ENCODE assay signal across 8 cellular contexts in genomic region chr10:75165684-75166622, GRCh38. TPM values are rescaled to one million over a fixed set of nuclear protein-coding genes. Genes with fewer than 3 reads are reported as not detected.
DNase-seq lines count a peak whose midpoint lies in the region; ATAC-seq and TF ChIP-seq lines count a peak whose summit lies in the region.

No MANE protein-coding gene starts in this region.

- H3K27ac ChIP-seq in VCaP: peak overlapping the region; percentile 25; the same call in 1 of the 2 replicates
- no peak overlapping the region for H3K27ac ChIP-seq in Peyer's patch

- peaks cover 6% of the 10 kb centered on the region for H3K4me1 Mint-ChIP-seq in endothelial cell (ENCODE audit: unreplicated experiment)

- no peaks in the 10 kb centered on the region for H3K9me3 ChIP-seq in Peyer's patch

- peaks cover 0 to 14% (median 3%) of the 10 kb centered on the region in 4 donors for H3K4me1 ChIP-seq in Peyer's patch

- no peak overlapping the region for H3K4me3 ChIP-seq in Peyer's patch

- no peak for TF ChIP-seq POLR2A in Peyer's patch (IDR thresholded peaks at IDR 0.05)

- ATAC-seq in GM19023 (IDR thresholded peaks at IDR 0.05; ENCODE audit: unreplicated experiment) (peak; percentile 82), HG03135 (IDR thresholded peaks at IDR 0.05; ENCODE audit: unreplicated experiment) (peak; percentile 78)

- no peaks in the 10 kb centered on the region for H3K27me3 Mint-ChIP-seq in endothelial cell (ENCODE audit: unreplicated experiment)

- peak; percentile 23 for DNase-seq in A172 (ENCODE audit: low spot score)
- DNase-seq in NCI-H524 treated with DMSO at 0.1 percent for 48 hours (lab: John Stamatoyannopoulos, UW): no peak
- DNase-seq in Peyer's patch: no peak
- no peak for DNase-seq in endothelial cell (ENCODE audit: low spot score)
- DNase-seq in cerebellar cortex (ENCODE audit: low spot score): no peak

- H3K9me3 Mint-ChIP-seq in endothelial cell (ENCODE audit: unreplicated experiment): no peaks in the 10 kb centered on the region

- H3K27me3 ChIP-seq in Peyer's patch: no peaks in the 10 kb centered on the region

- TF ChIP-seq CTCF in VCaP (conservative IDR thresholded peaks at IDR 0.05) (no peak), Peyer's patch (IDR thresholded peaks at IDR 0.05) (no peak), endothelial cell (IDR thresholded peaks at IDR 0.05; ENCODE audit: unreplicated experiment) (no peak)

- peaks cover 2% of the 10 kb centered on the region for H3K36me3 Mint-ChIP-seq in endothelial cell (ENCODE audit: low read depth, unreplicated experiment)

- no peak overlapping the region for H3K4me3 Mint-ChIP-seq in endothelial cell (ENCODE audit: unreplicated experiment)

- no peak overlapping the region for H3K27ac Mint-ChIP-seq in endothelial cell (ENCODE audit: unreplicated experiment)

- peaks cover 0 to 32% (median 0%) of the 10 kb centered on the region in 3 donors for H3K36me3 ChIP-seq in Peyer's patch

RNA-seq across cellular contexts. Expression of gene VDAC2, which starts 44.6 kb away (rescaled TPM):
- total RNA-seq in A172 (2014; rRNA removed; shearing (Covaris generic)): 354 and 357 TPM in 2 replicates
- total RNA-seq in Peyer's patch: 100 to 1,000 TPM; 118 to 152 (median 138) TPM
- total RNA-seq in endothelial cell (ENCODE audit: unreplicated experiment): 178 TPM

RNA-seq across cellular contexts. Expression of gene SAMD8, which starts 54.5 kb away (rescaled TPM):
- 13.0 and 18.4 TPM in 2 replicates for total RNA-seq in A172 (2014; rRNA removed; shearing (Covaris generic))
- total RNA-seq in Peyer's patch: 10 to 100 TPM; 18.5 to 23.5 (median 20.4) TPM
- 29.0 TPM for total RNA-seq in endothelial cell (ENCODE audit: unreplicated experiment)
